ENCODE assay signal across 8 cellular contexts in genomic region chr12:49188916-49189367, GRCh38. TPM values are rescaled to one million over a fixed set of nuclear protein-coding genes. Genes with fewer than 3 reads are reported as not detected.
A peak's percentile ranks its signal among the peaks of the same experiment; 100 is the strongest.
DNase-seq lines count a peak whose midpoint lies in the region; ATAC-seq and TF ChIP-seq lines count a peak whose summit lies in the region.

TSS of gene TUBA1A (minus strand) at chr12:49189080. CDS start at chr12:49188979, 101 bp downstream.

- H2AFZ ChIP-seq in KMS-11 (ENCODE audit: low read depth), result peak within 1 kb of the TSS; percentile 91

- no peaks in the 10 kb centered on the region for H3K79me2 ChIP-seq in KMS-11 (ENCODE audit: insufficient read depth, low read depth)

- H3K4me3 Mint-ChIP-seq in naive thymus-derived CD4-positive, alpha-beta T cell, result peak within 1 kb of the TSS; percentile 94 to 99 (median 98)

- peak within 1 kb of the TSS; percentile 98 to 100 (median 99) for H3K27ac Mint-ChIP-seq in naive thymus-derived CD4-positive, alpha-beta T cell

- ATAC-seq in GM21737 (IDR thresholded peaks at IDR 0.05; ENCODE audit: unreplicated experiment), result peak; percentile 82
- peak; percentile 93 for ATAC-seq in naive thymus-derived CD4-positive, alpha-beta T cell

- H3K9me3 ChIP-seq in Peyer's patch, result peaks cover 0 to 3% (median 0%) of the 10 kb centered on the region in 4 donors
- H3K9me3 ChIP-seq in naive thymus-derived CD4-positive, alpha-beta T cell (ENCODE audit: control insufficient read depth in 2 of 3, low read length in 3 of 3), result no peaks in the 10 kb centered on the region

- H3K27me3 ChIP-seq in KMS-11 (ENCODE audit: insufficient read depth, low read depth) (no peaks in the 10 kb centered on the region), Peyer's patch (no peaks in the 10 kb centered on the region)
- H3K27me3 ChIP-seq in naive thymus-derived CD4-positive, alpha-beta T cell (ENCODE audit: control insufficient read depth in 2 of 2, insufficient read depth in 2 of 2, low read length in 2 of 2), result no peaks in the 10 kb centered on the region

- intact Hi-C loops in naive thymus-derived CD4-positive, alpha-beta T cell (cut with micrococcal nuclease), result loop anchor here (1.0 to 5.0 kb wide), 19 partner anchors 12 to 553 kb away; partner anchors contain the start of genes KMT2D (in 2 of the 2), LMBR1L (in 2 of the 2), TMBIM6 (in 2 of the 2) and TUBA1C (in 2 of the 2)

- DNase-seq in DMS53 treated with DMSO at 0.1 percent for 48 hours (lab: John Stamatoyannopoulos, UW; ENCODE audit: unreplicated experiment), result peak; percentile 82
- peak; percentile 74 to 98 (median 98) for DNase-seq in Peyer's patch
- DNase-seq in activated T-helper 1 cell treated with anti-CD3 and anti-CD28 coated beads, Interleukin-2, amount 50 U/mL, for 16 hours (ENCODE audit: low read depth in 1 of 2, low spot score in 1 of 2), result peak; percentile 84 to 87
- DNase-seq in fibroblast of gingiva (ENCODE audit: low read depth), result peak; percentile 99
- peak; percentile 80 to 99 (median 98) for DNase-seq in naive thymus-derived CD4-positive, alpha-beta T cell
- DNase-seq in stimulated activated naive CD4-positive, alpha-beta T cell (lab: John Stamatoyannopoulos, UW), result peak; percentile 90 to 99 (median 96)

- peak within 1 kb of the TSS; percentile 97 for H3K4me2 ChIP-seq in KMS-11

- TF ChIP-seq CTCF in KMS-11 (conservative IDR thresholded peaks at IDR 0.05; ENCODE audit: low read depth, low read length) (no peak), Peyer's patch (IDR thresholded peaks at IDR 0.05) (no peak)

- peaks cover 0 to 7% (median 0%) of the 10 kb centered on the region in 11 donors for H3K9me3 Mint-ChIP-seq in naive thymus-derived CD4-positive, alpha-beta T cell

- H3K36me3 Mint-ChIP-seq in naive thymus-derived CD4-positive, alpha-beta T cell, result peaks cover 0 to 22% (median 16%) of the 10 kb centered on the region in 5 donors

- TF ChIP-seq POLR2A in Peyer's patch (IDR thresholded peaks at IDR 0.05), result peak; percentile 80 to 82

- peaks cover 24% of the 10 kb centered on the region for H3K4me1 ChIP-seq in KMS-11 (ENCODE audit: low read depth, poor library complexity, severe bottlenecking)
- H3K4me1 ChIP-seq in Peyer's patch, result peaks cover 0 to 21% (median 4%) of the 10 kb centered on the region in 4 donors
- H3K4me1 ChIP-seq in naive thymus-derived CD4-positive, alpha-beta T cell (ENCODE audit: control insufficient read depth in 2 of 2, insufficient read depth in 2 of 2, low read length in 2 of 2), result peaks cover 7 to 12% of the 10 kb centered on the region in 2 donors

- H3K27ac ChIP-seq in KMS-11 (peak within 1 kb of the TSS; percentile 90), Peyer's patch (peak within 1 kb of the TSS; percentile 92 to 99 (median 97))
- H3K27ac ChIP-seq in naive thymus-derived CD4-positive, alpha-beta T cell (ENCODE audit: low read depth, low read length), result peak within 1 kb of the TSS; percentile 99

- H3K36me3 ChIP-seq in KMS-11 (ENCODE audit: insufficient read depth), result no peaks in the 10 kb centered on the region
- H3K36me3 ChIP-seq in Peyer's patch, result peaks cover 0 to 14% (median 0%) of the 10 kb centered on the region in 3 donors
- peaks cover 4 to 24% (median 7%) of the 10 kb centered on the region in 3 experiments for H3K36me3 ChIP-seq in naive thymus-derived CD4-positive, alpha-beta T cell (ENCODE audit: control insufficient read depth in 2 of 3, insufficient read depth in 3 of 3, low read length in 3 of 3)

- POLR2A ChIA-PET in naive thymus-derived CD4-positive, alpha-beta T cell (lab: Charles Lee), result interaction anchor here (0.6 to 5.9 kb wide), 32 partner anchors 9 to 1382 kb away, joined by 3 to 226 read pairs (median 4); partner anchors contain the start of genes COX14, DDX23, KCNH3 and LMBR1L

- CTCF ChIA-PET in naive thymus-derived CD4-positive, alpha-beta T cell (lab: Charles Lee), result interaction anchor here (0.9 to 2.7 kb wide), 9 partner anchors 12 to 101 kb away, joined by 3 to 12 read pairs (median 4); partner anchors contain the start of gene TUBA1B

- peaks cover 0 to 5% (median 0%) of the 10 kb centered on the region in 5 donors for H3K27me3 Mint-ChIP-seq in naive thymus-derived CD4-positive, alpha-beta T cell

- peaks cover 11 to 32% (median 26%) of the 10 kb centered on the region in 7 donors for H3K4me1 Mint-ChIP-seq in naive thymus-derived CD4-positive, alpha-beta T cell

- H4K20me1 ChIP-seq in KMS-11 (ENCODE audit: insufficient read depth), result no peaks in the 10 kb centered on the region

- H3K4me3 ChIP-seq in KMS-11 (IDR thresholded peaks at IDR 0.05; ENCODE audit: insufficient read depth, low read depth, low read length), result no peak within 1 kb of the TSS
- peak within 1 kb of the TSS; percentile 77 to 82 (median 78) for H3K4me3 ChIP-seq in Peyer's patch
- H3K4me3 ChIP-seq in naive thymus-derived CD4-positive, alpha-beta T cell (ENCODE audit: low read length), result peak within 1 kb of the TSS; percentile 91

- H3K9ac ChIP-seq in KMS-11, result peak within 1 kb of the TSS; percentile 75

RNA-seq across cellular contexts. Expression of gene TUBA1A, which starts in this region (rescaled TPM):
- total RNA-seq in Peyer's patch, result 10 to 100 TPM; 16.5 to 50.3 (median 37.0) TPM
- 100 to 1,000 TPM in 2 of 5 experiments, 10 to 100 TPM in 3; 61.8 to 492 (median 98.8) TPM for total RNA-seq in naive thymus-derived CD4-positive, alpha-beta T cell
- 100 to 1,000 TPM; 176 to 178 TPM for polyA plus RNA-seq in naive thymus-derived CD4-positive, alpha-beta T cell
